ENCODE assay signal across 11 cellular contexts in genomic region chr22:19760652-19761002, GRCh38. TPM values are rescaled to one million over a fixed set of nuclear protein-coding genes. Genes with fewer than 3 reads are reported as not detected.
DNase-seq lines count a peak whose midpoint lies in the region; ATAC-seq and TF ChIP-seq lines count a peak whose summit lies in the region.
"Had no signal": no experiment of that assay in that cellular context is flagged by ENCODE, and none has a peak within 500 bp of the region (broad histone marks: within the 10 kb centered on the region; RNA-seq: fewer than 3 reads in every experiment).

Gene TBX1, plus strand, starts transcription at chr22:19760778. Its CDS starts 66 bp downstream, at chr22:19760844.

- no peaks in the 10 kb centered on the region for H3K9me3 ChIP-seq in CD8-positive, alpha-beta memory T cell (ENCODE audit: low read length)
- H3K9me3 ChIP-seq in MG63 = no peaks in the 10 kb centered on the region
- H3K9me3 ChIP-seq in psoas muscle = no peaks in the 10 kb centered on the region
- H3K9me3 ChIP-seq in colonic mucosa = no peaks in the 10 kb centered on the region

- H3K27ac Mint-ChIP-seq in CD8-positive, alpha-beta memory T cell = peak within 1 kb of the TSS in 3 of 8 donors; percentile 52 to 90 (median 64)
- H3K27ac Mint-ChIP-seq in effector memory CD8-positive, alpha-beta T cell = no peak within 1 kb of the TSS

- H3K36me3 Mint-ChIP-seq in CD8-positive, alpha-beta memory T cell = peaks cover 0 to 4% (median 0%) of the 10 kb centered on the region in 3 donors
- peaks cover 6% of the 10 kb centered on the region for H3K36me3 Mint-ChIP-seq in effector memory CD8-positive, alpha-beta T cell (ENCODE audit: insufficient read depth)

- peak within 1 kb of the TSS; percentile 72 for H3K27ac ChIP-seq in CD8-positive, alpha-beta memory T cell (ENCODE audit: low read depth, low read length)
- H3K27ac ChIP-seq in psoas muscle (peak within 1 kb of the TSS; percentile 87), colonic mucosa (no peak within 1 kb of the TSS)

- no peak within 1 kb of the TSS for H3K9ac ChIP-seq in colonic mucosa (ENCODE audit: low read depth in 2 of 2, low read length in 2 of 2)

- H3K27me3 Mint-ChIP-seq in CD8-positive, alpha-beta memory T cell = peaks cover 53 to 66% of the 10 kb centered on the region in 2 donors
- H3K27me3 Mint-ChIP-seq in effector memory CD8-positive, alpha-beta T cell = peaks cover 65 to 94% of the 10 kb centered on the region in 2 donors

- H3K4me3 ChIP-seq in CD8-positive, alpha-beta memory T cell (ENCODE audit: low read length) = no peak within 1 kb of the TSS
- H3K4me3 ChIP-seq in MG63 (peak within 1 kb of the TSS; percentile 61), psoas muscle (peak within 1 kb of the TSS; percentile 80), colonic mucosa (no peak within 1 kb of the TSS)
- H3K4me3 ChIP-seq: GM12878 had no signal

- peaks cover 0 to 4% (median 0%) of the 10 kb centered on the region in 5 donors for H3K9me3 Mint-ChIP-seq in CD8-positive, alpha-beta memory T cell
- no peaks in the 10 kb centered on the region for H3K9me3 Mint-ChIP-seq in effector memory CD8-positive, alpha-beta T cell

- intact Hi-C loops in psoas muscle (cut with DNase I) (loop anchor here in 1 of 2 donors (1.0 kb wide), 1 partner anchor 39 kb away; no protein-coding TSS in a partner anchor), colonic mucosa (cut with DNase I) (no loop called here)

- peaks cover 46% of the 10 kb centered on the region for H3K27me3 ChIP-seq in CD8-positive, alpha-beta memory T cell (ENCODE audit: insufficient read depth, low read length, poor library complexity, severe bottlenecking)
- H3K27me3 ChIP-seq in MG63 = no peaks in the 10 kb centered on the region
- peaks cover 0 to 23% (median 0%) of the 10 kb centered on the region in 3 donors for H3K27me3 ChIP-seq in psoas muscle (ENCODE audit: insufficient read depth in 3 of 3, low read length in 2 of 3)
- H3K27me3 ChIP-seq in colonic mucosa = peaks cover 88% of the 10 kb centered on the region

- peak within 1 kb of the TSS; percentile 77 to 89 (median 85) for H3K4me3 Mint-ChIP-seq in CD8-positive, alpha-beta memory T cell
- H3K4me3 Mint-ChIP-seq in effector memory CD8-positive, alpha-beta T cell = peak within 1 kb of the TSS; percentile 74 to 80

- CTCF ChIA-PET in CD8-positive, alpha-beta memory T cell (lab: Charles Lee) = no interaction called here

- TF ChIP-seq CTCF in psoas muscle (IDR thresholded peaks at IDR 0.05) (no peak), colonic mucosa (IDR thresholded peaks at IDR 0.05) (no peak)

- H3K4me1 Mint-ChIP-seq in CD8-positive, alpha-beta memory T cell = peaks cover 34 to 47% (median 34%) of the 10 kb centered on the region in 3 donors
- H3K4me1 Mint-ChIP-seq in effector memory CD8-positive, alpha-beta T cell (ENCODE audit: low read depth in 2 of 2) = peaks cover 24% of the 10 kb centered on the region in 2 donors

- POLR2A ChIA-PET in CD8-positive, alpha-beta memory T cell (lab: Charles Lee) = no interaction called here

- ATAC-seq in effector memory CD8-positive, alpha-beta T cell (replicated peaks) = no peak
- peak; percentile 27 to 67 (median 53) for ATAC-seq in psoas muscle
- ATAC-seq in GM19324 (IDR thresholded peaks at IDR 0.05; ENCODE audit: low FRiP score, unreplicated experiment) = no peak
- ATAC-seq: GM12878 had no signal

- 0 to 1% (median 0%) methylated on average over 5 to 51 of the region's 56 CpGs for WGBS in psoas muscle, 3 donors

- no peaks in the 10 kb centered on the region for H3K36me3 ChIP-seq in CD8-positive, alpha-beta memory T cell (ENCODE audit: insufficient read depth, low read length)
- H3K36me3 ChIP-seq in MG63 = peaks cover 36% of the 10 kb centered on the region
- peaks cover 0 to 19% of the 10 kb centered on the region in 2 donors for H3K36me3 ChIP-seq in psoas muscle (ENCODE audit: insufficient read depth in 1 of 2, low read depth in 1 of 2)
- no peaks in the 10 kb centered on the region for H3K36me3 ChIP-seq in colonic mucosa

- DNase-seq in CD8-positive, alpha-beta memory T cell = no peak
- peak; percentile 40 for DNase-seq in MG63
- no peak for DNase-seq in effector memory CD8-positive, alpha-beta T cell
- no peak for DNase-seq in psoas muscle
- no peak for DNase-seq in colonic mucosa
- no peak for DNase-seq in Kasumi-1 (lab: John Stamatoyannopoulos, UW)
- DNase-seq in activated gamma-delta T cell (lab: John Stamatoyannopoulos, UW) = no peak
- DNase-seq: activated CD4-positive, CD25-positive, alpha-beta regulatory T cell; effector CD4-positive, alpha-beta T cell had no signal

- peaks cover 29% of the 10 kb centered on the region for H3K4me1 ChIP-seq in CD8-positive, alpha-beta memory T cell (ENCODE audit: insufficient read depth, low read length)
- H3K4me1 ChIP-seq in psoas muscle (peaks cover 11% of the 10 kb centered on the region), colonic mucosa (peaks cover 3% of the 10 kb centered on the region)

RNA-seq across cellular contexts. Expression of gene TBX1, which starts in this region (rescaled TPM):
- not detected for total RNA-seq in CD8-positive, alpha-beta memory T cell
- polyA plus RNA-seq in CD8-positive, alpha-beta memory T cell = not detected
- total RNA-seq in MG63 (2014; rRNA removed; shearing (Covaris generic); ENCODE audit: low replicate concordance) = 16.3 and 16.5 TPM in 2 replicates
- total RNA-seq in psoas muscle (100 to 1,000 TPM in 2 of 4 donors, 10 to 100 TPM in 2; 76.0 to 112 (median 91.8) TPM), colonic mucosa (1 to 10 TPM in 1 of 2 donors, under 1 TPM in 1; 0.80 to 1.9 TPM)
- 10 to 100 TPM; 18.2 to 80.8 (median 63.8) TPM for polyA plus RNA-seq in psoas muscle
- total RNA-seq: GM12878 had no signal
- polyA plus RNA-seq: GM12878 had no signal

Comparison
In these comparisons a context has a peak if more than half of its experiments do, and no peak if none do; other contexts are left out.
1. RNA of gene TBX1 (polyA plus RNA-seq): 18.2 to 80.8 TPM in psoas muscle; not detected in CD8-positive, alpha-beta memory T cell (single experiment); every median in the first group is over 10 times any median in the second.
2. H3K4me3 ChIP-seq: peak in MG63 (single experiment) and psoas muscle (single experiment); none in CD8-positive, alpha-beta memory T cell (single experiment) and colonic mucosa (single experiment).
3. ATAC-seq: peak in psoas muscle (4 of 4); none in effector memory CD8-positive, alpha-beta T cell (single experiment) and GM19324 (single experiment).